ENCODE assay signal across 8 cellular contexts in genomic region chr11:57460017-57460755, GRCh38. TPM values are rescaled to one million over a fixed set of nuclear protein-coding genes. Genes with fewer than 3 reads are reported as not detected.
DNase-seq lines count a peak whose midpoint lies in the region; ATAC-seq and TF ChIP-seq lines count a peak whose summit lies in the region.

TSS of gene RTN4RL2 (plus strand) at chr11:57460528. CDS start at chr11:57460866, 338 bp downstream.

- no peaks in the 10 kb centered on the region for H3K9me3 ChIP-seq in adipocyte (ENCODE audit: control insufficient read depth, low read length)
- H3K9me3 ChIP-seq in hepatocyte (ENCODE audit: low read depth), result no peaks in the 10 kb centered on the region

- no peaks in the 10 kb centered on the region for H4K20me1 ChIP-seq in hepatocyte (ENCODE audit: insufficient read depth, poor library complexity, severe bottlenecking)

- no peaks in the 10 kb centered on the region for H3K79me2 ChIP-seq in hepatocyte

- H3K4me2 ChIP-seq in hepatocyte, result peak within 1 kb of the TSS; percentile 90

- peak within 1 kb of the TSS; percentile 72 for H3K4me3 ChIP-seq in adipocyte (ENCODE audit: low read length)
- peak within 1 kb of the TSS; percentile 26 for H3K4me3 ChIP-seq in hepatocyte
- peak within 1 kb of the TSS; percentile 52 for H3K4me3 ChIP-seq in skeletal muscle cell (ENCODE audit: low read depth, low read length)

- H3K9me2 ChIP-seq in hepatocyte (replicated peaks; ENCODE audit: insufficient read depth), result no peaks in the 10 kb centered on the region

- no peak for ATAC-seq in GM19035 (IDR thresholded peaks at IDR 0.05; ENCODE audit: unreplicated experiment)

- WGBS in hepatocyte (ENCODE audit: low lambda C conversion rate, missing lambda C conversion rate), result under 1% methylated on average over 39 of the region's 66 CpGs

- no peak within 1 kb of the TSS for H2AFZ ChIP-seq in hepatocyte

- H3K27me3 ChIP-seq in adipocyte (replicated peaks; ENCODE audit: control insufficient read depth, insufficient read depth, low read length), result peaks cover 10% of the 10 kb centered on the region
- H3K27me3 ChIP-seq in hepatocyte, result peaks cover 76% of the 10 kb centered on the region

- peak; percentile 21 for DNase-seq in NCI-H2107 treated with DMSO at 0.1 percent for 48 hours (lab: John Stamatoyannopoulos, UW; ENCODE audit: unreplicated experiment)
- DNase-seq in NCI-H2107 (lab: John Stamatoyannopoulos, UW), result no peak
- peak; percentile 100 for DNase-seq in HuH-7.5 (ENCODE audit: low spot score)
- DNase-seq in RPMI8226, result peak; percentile 88
- peak; percentile 57 for DNase-seq in adipocyte (ENCODE audit: low read depth)
- DNase-seq in hepatocyte (ENCODE audit: low spot score), result peak; percentile 75
- DNase-seq in skeletal muscle cell (ENCODE audit: low read depth), result no peak

- H3K4me1 ChIP-seq in adipocyte (ENCODE audit: control insufficient read depth, insufficient read depth, low read length), result peaks cover 13% of the 10 kb centered on the region
- H3K4me1 ChIP-seq in hepatocyte (ENCODE audit: insufficient read depth), result peaks cover 23% of the 10 kb centered on the region

- H3K36me3 ChIP-seq in adipocyte (ENCODE audit: control insufficient read depth, insufficient read depth, low read length, severe bottlenecking) (no peaks in the 10 kb centered on the region), hepatocyte (replicated peaks; ENCODE audit: insufficient read depth, low read depth) (no peaks in the 10 kb centered on the region)

- TF ChIP-seq CTCF in hepatocyte (IDR thresholded peaks at IDR 0.05; ENCODE audit: poor library complexity), result no peak

- no peak within 1 kb of the TSS for H3K9ac ChIP-seq in adipocyte (ENCODE audit: low read length)

- no peak within 1 kb of the TSS for H3K27ac ChIP-seq in hepatocyte

RNA-seq across cellular contexts. Expression of gene RTN4RL2, which starts in this region (rescaled TPM):
- 1.4 and 2.4 TPM in 2 replicates for total RNA-seq in hepatocyte
- polyA plus RNA-seq in hepatocyte, result 5.8 and 10.6 TPM in 2 replicates

Comparison
In these comparisons a context has a peak if more than half of its experiments do, and no peak if none do; other contexts are left out.
1. DNase-seq: peak in NCI-H2107 treated with DMSO at 0.1 percent for 48 hours (single experiment), HuH-7.5 (single experiment), RPMI8226 (single experiment), adipocyte (single experiment) and hepatocyte (single experiment); none in NCI-H2107 (single experiment) and skeletal muscle cell (single experiment).
2. Peak in every context shown above with its lines, with median percentiles within 50 percentile points of each other: H3K4me3 ChIP-seq.